ENCODE assay signal across 14 cellular contexts in genomic region chr14:24071836-24072420, GRCh38. TPM values are rescaled to one million over a fixed set of nuclear protein-coding genes. Genes with fewer than 3 reads are reported as not detected.
DNase-seq lines count a peak whose midpoint lies in the region; ATAC-seq and TF ChIP-seq lines count a peak whose summit lies in the region.
"Had no signal": no experiment of that assay in that cellular context is flagged by ENCODE, and none has a peak within 500 bp of the region (broad histone marks: within the 10 kb centered on the region; RNA-seq: fewer than 3 reads in every experiment).

No MANE protein-coding gene starts in this region.

- H3K4me3 Mint-ChIP-seq in activated CD8-positive, alpha-beta T cell treated with anti-CD3 and anti-CD28 coated beads for 36 hours, result no peak overlapping the region
- H3K4me3 Mint-ChIP-seq: CD4-positive, alpha-beta memory T cell had no signal

- H3K9me3 Mint-ChIP-seq in activated CD8-positive, alpha-beta T cell treated with anti-CD3 and anti-CD28 coated beads for 36 hours, result no peaks in the 10 kb centered on the region
- H3K9me3 Mint-ChIP-seq: CD4-positive, alpha-beta memory T cell had no signal

- H3K27me3 ChIP-seq in layer of hippocampus (ENCODE audit: control insufficient read depth, insufficient read depth, low read length), result no peaks in the 10 kb centered on the region

- H3K4me1 Mint-ChIP-seq in activated CD8-positive, alpha-beta T cell treated with anti-CD3 and anti-CD28 coated beads for 36 hours (ENCODE audit: low read depth), result peaks cover 11% of the 10 kb centered on the region

- intact Hi-C loops in posterior cingulate gyrus (cut with DNase I), result no loop called here
- intact Hi-C loops in activated CD8-positive, alpha-beta T cell treated with anti-CD3 and anti-CD28 coated beads for 36 hours (cut with micrococcal nuclease), result no loop called here

- CTCF ChIA-PET in activated CD8-positive, alpha-beta T cell treated with anti-CD3 and anti-CD28 coated beads for 36 hours (lab: Charles Lee), result interaction anchor here (0.8 to 5.1 kb wide), 5 partner anchors 13 to 37 kb away, joined by 3 to 31 read pairs (median 11); no protein-coding TSS in a partner anchor

- H3K27ac ChIP-seq in layer of hippocampus (ENCODE audit: low read depth, low read length), result peak overlapping the region; percentile 71

- POLR2A ChIA-PET in activated CD8-positive, alpha-beta T cell treated with anti-CD3 and anti-CD28 coated beads for 36 hours (lab: Charles Lee), result interaction anchor here (1.3 to 2.1 kb wide), 3 partner anchors 9 to 11 kb away, joined by 3 to 8 read pairs (median 3); no protein-coding TSS in a partner anchor

- TF ChIP-seq CTCF in activated CD8-positive, alpha-beta T cell treated with anti-CD3 and anti-CD28 coated beads for 36 hours (IDR thresholded peaks at IDR 0.05), result no peak

- ATAC-seq in HG03135 (IDR thresholded peaks at IDR 0.05; ENCODE audit: unreplicated experiment), result no peak
- no peak for ATAC-seq in activated CD8-positive, alpha-beta T cell treated with anti-CD3 and anti-CD28 coated beads for 36 hours
- ATAC-seq: K562 had no signal

- peak; percentile 70 for DNase-seq in Ammon's horn (ENCODE audit: low spot score)
- DNase-seq in cerebellum (ENCODE audit: low spot score), result peak; percentile 39
- peak in 7 of 10 donors; percentile 54 to 91 (median 61) for DNase-seq in posterior cingulate gyrus
- no peak for DNase-seq in activated effector memory CD4-positive, alpha-beta T cell treated with anti-CD3 and anti-CD28 coated beads, Interleukin-2, amount 50 U/mL, for 16 hours
- no peak for DNase-seq in activated CD8-positive, alpha-beta T cell treated with anti-CD3 and anti-CD28 coated beads for 36 hours
- no peak for DNase-seq in activated CD8-positive, alpha-beta memory T cell treated with anti-CD3 and anti-CD28 coated beads, Interleukin-2, amount 50 U/mL, for 48 hours
- DNase-seq: 8988T; CD4-positive, alpha-beta memory T cell; NCI-H1417; NCI-H187 treated with DMSO at 0.1 percent for 48 hours; NCI-H748 treated with DMSO at 0.1 percent for 48 hours had no signal

- no peaks in the 10 kb centered on the region for H3K27me3 Mint-ChIP-seq in activated CD8-positive, alpha-beta T cell treated with anti-CD3 and anti-CD28 coated beads for 36 hours

- no peak overlapping the region for H3K27ac Mint-ChIP-seq in activated CD8-positive, alpha-beta T cell treated with anti-CD3 and anti-CD28 coated beads for 36 hours
- H3K27ac Mint-ChIP-seq: CD4-positive, alpha-beta memory T cell had no signal

- H3K36me3 Mint-ChIP-seq in activated CD8-positive, alpha-beta T cell treated with anti-CD3 and anti-CD28 coated beads for 36 hours (ENCODE audit: low read depth), result no peaks in the 10 kb centered on the region
- H3K36me3 Mint-ChIP-seq: CD4-positive, alpha-beta memory T cell had no signal

RNA-seq across cellular contexts. Expression of gene CPNE6, which starts 0.6 kb away (rescaled TPM):
- 0.36 TPM for total RNA-seq in cerebellum
- total RNA-seq in activated CD8-positive, alpha-beta T cell treated with anti-CD3 and anti-CD28 coated beads for 36 hours, result not detected
- total RNA-seq: CD4-positive, alpha-beta memory T cell; K562 had no signal

RNA-seq across cellular contexts. Expression of gene CARMIL3, which starts 20.1 kb away (rescaled TPM):
- total RNA-seq in cerebellum, result 34.0 TPM
- under 1 TPM; 0.63 to 0.83 TPM for total RNA-seq in activated CD8-positive, alpha-beta T cell treated with anti-CD3 and anti-CD28 coated beads for 36 hours

RNA-seq across cellular contexts. Expression of gene PCK2, which starts 22.2 kb away (rescaled TPM):
- 2.5 TPM for total RNA-seq in cerebellum
- total RNA-seq in activated CD8-positive, alpha-beta T cell treated with anti-CD3 and anti-CD28 coated beads for 36 hours, result 10 to 100 TPM; 90.3 to 93.1 TPM

RNA-seq across cellular contexts. Expression of gene DCAF11, which starts 42.6 kb away (rescaled TPM):
- total RNA-seq in cerebellum, result 46.2 TPM
- 10 to 100 TPM; 59.9 to 63.9 TPM for total RNA-seq in activated CD8-positive, alpha-beta T cell treated with anti-CD3 and anti-CD28 coated beads for 36 hours

RNA-seq across cellular contexts. Expression of gene NRL, which starts 42.8 kb away (rescaled TPM):
- total RNA-seq in cerebellum, result 1.5 TPM
- 1 to 10 TPM; 1.8 to 2.5 TPM for total RNA-seq in activated CD8-positive, alpha-beta T cell treated with anti-CD3 and anti-CD28 coated beads for 36 hours

Comparison
In these comparisons a context has a peak if more than half of its experiments do, and no peak if none do; other contexts are left out.
1. DNase-seq: peak in Ammon's horn (single experiment), cerebellum (single experiment) and posterior cingulate gyrus (7 of 10); none in activated effector memory CD4-positive, alpha-beta T cell treated with anti-CD3 and anti-CD28 coated beads, Interleukin-2, amount 50 U/mL, for 16 hours (single experiment), activated CD8-positive, alpha-beta T cell treated with anti-CD3 and anti-CD28 coated beads for 36 hours (single experiment) and activated CD8-positive, alpha-beta memory T cell treated with anti-CD3 and anti-CD28 coated beads, Interleukin-2, amount 50 U/mL, for 48 hours (single experiment).
2. RNA of gene CARMIL3, which starts 20.1 kb away (total RNA-seq): 34.0 TPM in cerebellum (single experiment); 0.63 to 0.83 TPM in activated CD8-positive, alpha-beta T cell treated with anti-CD3 and anti-CD28 coated beads for 36 hours; every median in the first group is over 10 times any median in the second.
3. RNA of gene PCK2, which starts 22.2 kb away (total RNA-seq): 90.3 to 93.1 TPM in activated CD8-positive, alpha-beta T cell treated with anti-CD3 and anti-CD28 coated beads for 36 hours; 2.5 TPM in cerebellum (single experiment); every median in the first group is over 10 times any median in the second.